ENCODE assay signal across 12 cellular contexts in genomic region chr7:54811016-54811924, GRCh38. TPM values are rescaled to one million over a fixed set of nuclear protein-coding genes. Genes with fewer than 3 reads are reported as not detected.
DNase-seq lines count a peak whose midpoint lies in the region; ATAC-seq and TF ChIP-seq lines count a peak whose summit lies in the region.
"Had no signal": no experiment of that assay in that cellular context is flagged by ENCODE, and none has a peak within 500 bp of the region (broad histone marks: within the 10 kb centered on the region; RNA-seq: fewer than 3 reads in every experiment).

No MANE protein-coding gene starts in this region.

- dilution Hi-C loops in IMR-90 (cut with HindIII; ENCODE audit: low sequenced_read_pairs, unreplicated experiment), result no loop called here

- peak overlapping the region; percentile 97 for H3K56ac ChIP-seq in IMR-90 (ENCODE audit: extremely low read depth, insufficient read depth, low read length)
- H3K56ac ChIP-seq in H9 (ENCODE audit: insufficient read length, low read depth, low read length), result no peak overlapping the region

- H3T11ph ChIP-seq in H9 (ENCODE audit: low read length), result no peak overlapping the region

- H3K4me1 Mint-ChIP-seq in H9, result no peaks in the 10 kb centered on the region

- H3K9me3 Mint-ChIP-seq in H9, result peaks cover 6 to 7% of the 10 kb centered on the region in 2 experiments

- H3K4me2 ChIP-seq in IMR-90 (ENCODE audit: low read depth, low read length) (peak overlapping the region; percentile 70), H9 (ENCODE audit: insufficient read depth, insufficient read length, low read length) (no peak overlapping the region)

- no peaks in the 10 kb centered on the region for H3K27me3 Mint-ChIP-seq in H9 (ENCODE audit: low read depth)

- no peaks in the 10 kb centered on the region for H3K27me3 ChIP-seq in A673 (replicated peaks; ENCODE audit: insufficient read depth, low read depth, low read length, poor library complexity)
- no peaks in the 10 kb centered on the region for H3K27me3 ChIP-seq in IMR-90 (ENCODE audit: control insufficient read depth, insufficient read depth, low read length)
- H3K27me3 ChIP-seq in left lung, result no peaks in the 10 kb centered on the region
- no peaks in the 10 kb centered on the region for H3K27me3 ChIP-seq in H9 (ENCODE audit: insufficient read depth, low read length)
- H3K27me3 ChIP-seq: tibial nerve had no signal

- H3K4ac ChIP-seq in IMR-90 (ENCODE audit: low read depth, low read length), result peak overlapping the region; percentile 97
- no peak overlapping the region for H3K4ac ChIP-seq in H9 (ENCODE audit: low read depth, low read length)

- H2BK120ac ChIP-seq in IMR-90 (ENCODE audit: low read depth, low read length), result peak overlapping the region; percentile 97
- H2BK120ac ChIP-seq in H9 (ENCODE audit: low read depth, low read length, poor library complexity, severe bottlenecking), result no peak overlapping the region

- H3K23ac ChIP-seq in IMR-90 (ENCODE audit: low read depth, low read length), result peak overlapping the region; percentile 97
- no peak overlapping the region for H3K23ac ChIP-seq in H9 (ENCODE audit: insufficient read length, low read depth, low read length)

- peaks cover 5% of the 10 kb centered on the region for H3K4me1 ChIP-seq in A673 (ENCODE audit: insufficient read depth, low read length, poor library complexity, severe bottlenecking)
- peaks cover 16% of the 10 kb centered on the region for H3K4me1 ChIP-seq in IMR-90 (ENCODE audit: control insufficient read depth, insufficient read depth, low read length)
- peaks cover 25 to 27% of the 10 kb centered on the region in 2 donors for H3K4me1 ChIP-seq in left lung
- H3K4me1 ChIP-seq in H9 (ENCODE audit: insufficient read depth, low read length), result no peaks in the 10 kb centered on the region

- H2BK5ac ChIP-seq in IMR-90 (ENCODE audit: low read depth, low read length, poor library complexity, severe bottlenecking) (peak overlapping the region; percentile 100), H9 (ENCODE audit: insufficient read length, low read length) (no peak overlapping the region)

- H3K27ac ChIP-seq in A673 (ENCODE audit: low read depth, low read length, poor library complexity, severe bottlenecking), result no peak overlapping the region
- H3K27ac ChIP-seq in IMR-90 (ENCODE audit: insufficient read depth, low read length), result peak overlapping the region; percentile 96
- H3K27ac ChIP-seq in coronary artery, result peak overlapping the region; percentile 56 to 74
- peak overlapping the region; percentile 16 to 66 for H3K27ac ChIP-seq in left lung
- H3K27ac ChIP-seq in H9 (ENCODE audit: insufficient read length, low read depth, low read length), result no peak overlapping the region

- H3K79me1 ChIP-seq in IMR-90 (ENCODE audit: low read depth in 1 of 2, low read length in 2 of 2) (no peaks in the 10 kb centered on the region), H9 (ENCODE audit: insufficient read depth, low read depth, low read length, poor library complexity, severe bottlenecking) (no peaks in the 10 kb centered on the region)

- H2AFZ ChIP-seq in IMR-90 (replicated peaks; ENCODE audit: low read length, poor library complexity) (peak overlapping the region; percentile 69), H9 (ENCODE audit: low read length) (no peak overlapping the region)

- H3K36me3 ChIP-seq in A673 (ENCODE audit: insufficient read depth, low read length, poor library complexity, severe bottlenecking) (no peaks in the 10 kb centered on the region), IMR-90 (ENCODE audit: control insufficient read depth, insufficient read depth, low read length) (no peaks in the 10 kb centered on the region), left lung (no peaks in the 10 kb centered on the region)
- H3K36me3 ChIP-seq: tibial nerve had no signal

- H3K9me3 ChIP-seq in A673 (ENCODE audit: low read depth, low read length, poor library complexity, severe bottlenecking), result no peaks in the 10 kb centered on the region
- H3K9me3 ChIP-seq in IMR-90 (ENCODE audit: control insufficient read depth, insufficient read depth, low read length), result peaks cover 3% of the 10 kb centered on the region; the same call in 1 of the 2 replicates
- H3K9me3 ChIP-seq in left lung, result no peaks in the 10 kb centered on the region
- no peaks in the 10 kb centered on the region for H3K9me3 ChIP-seq in H9 (ENCODE audit: control insufficient read depth, low read depth, low read length)
- H3K9me3 ChIP-seq: tibial nerve had no signal

- H4K8ac ChIP-seq in IMR-90 (ENCODE audit: low read depth in 2 of 2, low read length in 2 of 2), result peak overlapping the region; percentile 70 to 97; a peak in 3 of 4 replicates
- H4K8ac ChIP-seq in H9 (replicated peaks; ENCODE audit: insufficient read length, low read depth, low read length), result no peak overlapping the region

- TF ChIP-seq RAD21 in IMR-90 (IDR thresholded peaks at IDR 0.05; ENCODE audit: low read length), result no peak

- peak overlapping the region; percentile 94 for H2BK20ac ChIP-seq in IMR-90 (ENCODE audit: low read depth, low read length)
- H2BK20ac ChIP-seq in H9 (ENCODE audit: low read depth, low read length, poor library complexity, severe bottlenecking), result no peak overlapping the region

- WGBS in IMR-90 (ENCODE audit: extremely low coverage in 2 of 2, insufficient read length in 1 of 2), 2 experiments, result no CpG with 5 or more reads among the region's 7 CpGs
- WGBS in H9 (ENCODE audit: extremely low coverage, insufficient read length, low lambda C conversion rate), result no CpG with 5 or more reads among the region's 7 CpGs

- H2BK15ac ChIP-seq in IMR-90 (ENCODE audit: low read depth, low read length) (peak overlapping the region; percentile 88; the same call in 1 of the 3 replicates), H9 (ENCODE audit: low read depth, low read length) (no peak overlapping the region)

- no peak overlapping the region for H3K27ac Mint-ChIP-seq in H9

- DNase-seq in A673 (ENCODE audit: low spot score), result peak; percentile 39
- peak; percentile 94 for DNase-seq in IMR-90
- no peak for DNase-seq in coronary artery (ENCODE audit: low spot score)
- DNase-seq in left lung, result no peak
- DNase-seq in H9, result no peak
- no peak for DNase-seq in NCI-H345 treated with DMSO at 0.1 percent for 48 hours (lab: John Stamatoyannopoulos, UW; ENCODE audit: unreplicated experiment)
- DNase-seq in inferior parietal cortex (ENCODE audit: extremely low spot score), result no peak
- DNase-seq: activated CD4-positive, alpha-beta T cell treated with anti-CD3 and anti-CD28 coated beads for 1 hour; activated naive CD4-positive, alpha-beta T cell treated with anti-CD3 and anti-CD28 coated beads, Interleukin-2, amount 50 U/mL, for 16 hours; NCI-H1694 had no signal

- POLR2A ChIA-PET in A673 (lab: Charles Lee; ENCODE audit: low non-redundant PET) (no interaction called here), IMR-90 (lab: Charles Lee; ENCODE audit: unreplicated experiment) (interaction anchor here (0.5 kb wide), 1 partner anchor 122 kb away, joined by 6 read pairs; no protein-coding TSS in a partner anchor)

- H4K20me1 ChIP-seq in IMR-90 (ENCODE audit: insufficient read depth, low read length) (no peaks in the 10 kb centered on the region), H9 (ENCODE audit: control insufficient read depth, insufficient read depth, insufficient read length) (no peaks in the 10 kb centered on the region)

- intact Hi-C loops in A673 (cut with micrococcal nuclease; ENCODE audit: unreplicated experiment) (no loop called here), IMR-90 (cut with micrococcal nuclease) (loop anchor here (1.0 kb wide), 1 partner anchor 254 kb away; no protein-coding TSS in a partner anchor), left lung (cut with DNase I) (no loop called here)

- ATAC-seq in IMR-90 (ENCODE audit: low read depth) (peak; percentile 77), left lung (peak; percentile 51), HG03439 (IDR thresholded peaks at IDR 0.05; ENCODE audit: unreplicated experiment) (no peak)

- no peaks in the 10 kb centered on the region; the same call in 1 of the 2 replicates for H3K9me1 ChIP-seq in IMR-90 (ENCODE audit: insufficient read depth, low read length)

- no peak overlapping the region for H3K4me3 Mint-ChIP-seq in H9

- no peak for TF ChIP-seq POLR2A in IMR-90 (IDR thresholded peaks at IDR 0.05; ENCODE audit: low read depth, low read length)

- BruUV-seq in A673 (replicated peaks; lab: Mats Ljungman, UMichigan), result no TSS peak
- BruUV-seq in IMR-90 (replicated peaks; lab: Mats Ljungman, UMichigan), result no TSS peak

- CTCF ChIA-PET in A673 (lab: Charles Lee), result no interaction called here
- CTCF ChIA-PET in IMR-90 (lab: Yijun Ruan, JAX), result no interaction called here

- peak overlapping the region; percentile 76 for H2AK9ac ChIP-seq in IMR-90 (replicated peaks; ENCODE audit: low read depth, low read length, poor library complexity)

- H3K23me2 ChIP-seq in H9 (ENCODE audit: insufficient read length, low read depth, low read length, poor library complexity, severe bottlenecking), result no peaks in the 10 kb centered on the region

- TF ChIP-seq CTCF in A673 (conservative IDR thresholded peaks at IDR 0.05; ENCODE audit: low read depth, low read length) (no peak), IMR-90 (conservative IDR thresholded peaks at IDR 0.05; ENCODE audit: low read depth, low read length) (no peak), coronary artery (IDR thresholded peaks at IDR 0.05) (no peak), left lung (IDR thresholded peaks at IDR 0.05) (no peak), H9 (conservative IDR thresholded peaks at IDR 0.05) (no peak)

- H3K9ac ChIP-seq in IMR-90 (ENCODE audit: low read depth, low read length) (peak overlapping the region; percentile 38; the same call in 1 of the 2 replicates), H9 (ENCODE audit: extremely low read depth, insufficient read length, low read length) (no peak overlapping the region)

- H3K14ac ChIP-seq in IMR-90 (replicated peaks; ENCODE audit: low read depth, low read length) (peak overlapping the region; percentile 94), H9 (ENCODE audit: insufficient read depth, low read length) (no peak overlapping the region)

- H3K4me3 ChIP-seq in A673 (ENCODE audit: low read depth, low read length, poor library complexity, severe bottlenecking) (no peak overlapping the region), IMR-90 (ENCODE audit: insufficient read depth, low read depth, low read length) (no peak overlapping the region), coronary artery (no peak overlapping the region), left lung (no peak overlapping the region)
- H3K4me3 ChIP-seq: tibial nerve had no signal

- H2AK5ac ChIP-seq in IMR-90 (ENCODE audit: low read depth, low read length) (peak overlapping the region; percentile 91), H9 (ENCODE audit: insufficient read length, low read length) (no peak overlapping the region)

- peak overlapping the region; percentile 55 for H4K5ac ChIP-seq in IMR-90 (ENCODE audit: low read depth, low read length)
- no peak overlapping the region for H4K5ac ChIP-seq in H9 (ENCODE audit: insufficient read length, low read depth, low read length)

- no peak overlapping the region for H2BK12ac ChIP-seq in H9 (ENCODE audit: insufficient read length, low read depth, low read length)

- no peaks in the 10 kb centered on the region for H3K79me2 ChIP-seq in H9 (ENCODE audit: insufficient read depth, low read length)

- peaks cover 3 to 8% (median 5%) of the 10 kb centered on the region in 3 experiments; a peak in 6 of 7 replicates for H3K36me3 Mint-ChIP-seq in H9 (ENCODE audit: insufficient read depth in 1 of 3, low read depth in 3 of 3)

- in situ Hi-C loops in IMR-90 (cut with MboI; ENCODE audit: low sequenced_read_pairs), result no loop called here

- peak overlapping the region; percentile 93 for H4K91ac ChIP-seq in IMR-90 (ENCODE audit: insufficient read depth, low read depth, low read length)
- H4K91ac ChIP-seq in H9 (ENCODE audit: insufficient read length, low read depth, low read length), result no peak overlapping the region

- H3K18ac ChIP-seq in IMR-90 (ENCODE audit: low read depth, low read length) (peak overlapping the region; percentile 81), H9 (ENCODE audit: insufficient read length, low read depth, low read length) (no peak overlapping the region)

RNA-seq across cellular contexts. Expression of gene SEC61G, which starts 52.3 kb away (rescaled TPM):
- total RNA-seq in A673 (2021) (129 and 136 TPM in 2 replicates), IMR-90 (2012; rRNA removed) (387 and 3,014 TPM in 2 replicates), left lung (100 to 1,000 TPM; 116 to 161 TPM), H9 (2021) (176 and 177 TPM in 2 replicates)
- 426 and 685 TPM in 2 replicates for polyA plus RNA-seq in IMR-90 (2012; rRNA removed)
- 85.7 and 214 TPM in 2 replicates for polyA plus RNA-seq in IMR-90 (2012; cell fraction: cytosol; rRNA removed)
- 12.9 and 140 TPM in 2 replicates for polyA plus RNA-seq in IMR-90 (2012; cell fraction: nucleus; rRNA removed; ENCODE audit: low replicate concordance)

Comparison
In these comparisons a context has a peak if more than half of its experiments do, and no peak if none do; other contexts are left out.
1. DNase-seq: peak in A673 (single experiment) and IMR-90 (single experiment); none in coronary artery (single experiment), left lung (0 of 2), H9 (single experiment), NCI-H345 treated with DMSO at 0.1 percent for 48 hours (single experiment) and inferior parietal cortex (single experiment).
2. H3K27ac ChIP-seq: peak in IMR-90 (single experiment), coronary artery (2 of 2) and left lung (2 of 2); none in A673 (single experiment) and H9 (single experiment).